Comparison of ENCODE assay signal across 14 cellular contexts in the genomic region with DNA sequence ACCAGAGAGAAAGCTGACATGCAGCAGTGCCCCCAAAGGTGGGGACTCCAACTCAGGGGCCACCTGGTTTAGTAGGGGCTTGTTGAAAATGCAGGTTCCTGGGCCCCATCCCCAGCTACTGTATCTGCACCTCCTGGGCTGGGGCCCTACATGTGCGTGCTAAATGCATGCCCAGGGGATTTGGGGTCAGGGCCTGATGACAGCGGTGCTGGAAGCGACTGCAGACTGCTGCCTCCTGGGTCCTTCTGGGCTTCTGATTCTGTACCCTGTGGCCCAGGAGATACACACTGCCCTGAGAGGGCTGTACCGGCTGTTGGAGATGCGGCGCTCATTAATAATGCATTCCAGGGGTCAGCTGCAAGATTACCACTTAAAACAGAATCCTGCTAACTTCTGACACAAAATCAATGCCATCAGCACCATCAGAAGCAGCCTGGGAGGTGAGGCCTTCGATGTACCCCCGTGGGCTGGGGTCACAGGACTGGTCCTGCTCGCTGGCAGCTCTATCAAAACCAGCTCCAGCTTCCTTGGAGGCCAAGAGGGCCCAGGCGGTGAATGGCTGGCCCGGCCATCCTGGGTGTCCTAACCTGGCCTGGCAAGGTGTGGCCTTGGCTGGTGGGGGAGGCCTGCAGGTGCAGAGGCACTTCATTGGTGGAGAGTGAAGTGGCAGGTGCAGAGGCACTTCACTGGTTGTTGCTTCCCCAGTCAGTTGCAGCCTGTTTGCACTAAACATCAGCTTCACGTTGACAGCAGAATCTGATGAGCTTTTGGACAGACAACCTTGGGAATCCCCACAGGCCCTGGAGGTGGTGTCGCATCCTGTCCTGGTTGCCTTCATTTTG.
DNase-seq lines count a peak whose midpoint lies in the region; ATAC-seq and TF ChIP-seq lines count a peak whose summit lies in the region.
"Had no signal": no experiment of that assay in that cellular context is flagged by ENCODE, and none has a peak within 500 bp of the region (broad histone marks: within the 10 kb centered on the region; RNA-seq: fewer than 3 reads in every experiment).

No MANE protein-coding gene starts in this region.

- CTCF ChIA-PET in PC-9 (lab: Charles Lee) = no interaction called here

- H3F3A ChIP-seq in PC-9 (ENCODE audit: insufficient read depth, low read depth) = no peaks in the 10 kb centered on the region

- BruUV-seq in PC-9 (replicated peaks; lab: Mats Ljungman, UMichigan) = no TSS peak

- no peaks in the 10 kb centered on the region for H4K20me1 ChIP-seq in PC-9 (ENCODE audit: insufficient read depth)

- H3K4me2 ChIP-seq in PC-9 = no peak overlapping the region

- H3K4me1 ChIP-seq in PC-9 (replicated peaks; ENCODE audit: insufficient read depth) = no peaks in the 10 kb centered on the region
- H3K4me1 ChIP-seq: Caco-2, SJSA1 had no signal

- no peak overlapping the region for H2AFZ ChIP-seq in PC-9

- TF ChIP-seq CTCF in PC-9 (conservative IDR thresholded peaks at IDR 0.05) = no peak

- POLR2A ChIA-PET in PC-9 (lab: Charles Lee; ENCODE audit: unreplicated experiment) = no interaction called here

- H3K9me3 ChIP-seq in PC-9 (ENCODE audit: insufficient read depth, low read depth) = no peaks in the 10 kb centered on the region
- H3K9me3 ChIP-seq: Caco-2, SJSA1 had no signal

- H3K79me2 ChIP-seq in PC-9 (ENCODE audit: low read depth) = no peaks in the 10 kb centered on the region

- DNase-seq in NCI-H1105 treated with DMSO at 0.1 percent for 48 hours (lab: John Stamatoyannopoulos, UW) (peak; percentile 0), NCI-H1105 (lab: John Stamatoyannopoulos, UW) (no peak), DMS79 treated with DMSO at 0.1 percent for 48 hours (lab: John Stamatoyannopoulos, UW) (peak; percentile 40), NCI-H510A treated with DMSO at 0.1 percent for 48 hours (lab: John Stamatoyannopoulos, UW) (peak; percentile 75), posterior vena cava (ENCODE audit: low spot score) (peak; percentile 75), Right ventricle myocardium superior (no peak), PC-9 (no peak)
- no peak for DNase-seq in activated CD4-positive, alpha-beta T cell treated with anti-CD3 and anti-CD28 coated beads, Interleukin-2, amount 50 U/mL, for 48 hours
- DNase-seq: KBM-7, NCI-H2081 treated with DMSO at 0.1 percent for 48 hours, NCI-H446, RPMI8226 had no signal

- no peak overlapping the region for H3K4me3 ChIP-seq in PC-9
- H3K4me3 ChIP-seq: SJSA1 had no signal

- H3K27ac ChIP-seq in PC-9 = no peak overlapping the region
- H3K27ac ChIP-seq: SJSA1 had no signal

- no peaks in the 10 kb centered on the region for H3K9me2 ChIP-seq in PC-9 (ENCODE audit: insufficient read depth)

- H3K36me3 ChIP-seq in PC-9 (ENCODE audit: low read depth) = no peaks in the 10 kb centered on the region
- H3K36me3 ChIP-seq: SJSA1 had no signal

- no peak for ATAC-seq in Right ventricle myocardium superior (ENCODE audit: poor library complexity)

- intact Hi-C loops in posterior vena cava (cut with DNase I) (no loop called here), Right ventricle myocardium superior (cut with DNase I) (no loop called here), PC-9 (cut with micrococcal nuclease; ENCODE audit: unreplicated experiment) (no loop called here)

- H3K27me3 ChIP-seq in PC-9 (ENCODE audit: insufficient read depth, low read depth) = no peaks in the 10 kb centered on the region
- H3K27me3 ChIP-seq: SJSA1 had no signal

Comparison
In these comparisons a context has a peak if more than half of its experiments do, and no peak if none do; other contexts are left out.
1. DNase-seq: peak in NCI-H1105 treated with DMSO at 0.1 percent for 48 hours (single experiment), DMS79 treated with DMSO at 0.1 percent for 48 hours (single experiment), NCI-H510A treated with DMSO at 0.1 percent for 48 hours (single experiment) and posterior vena cava (single experiment); none in NCI-H1105 (single experiment), activated CD4-positive, alpha-beta T cell treated with anti-CD3 and anti-CD28 coated beads, Interleukin-2, amount 50 U/mL, for 48 hours (0 of 2), Right ventricle myocardium superior (single experiment) and PC-9 (0 of 2).